ENCODE assay signal across 18 cellular contexts in genomic region chr16:77600555-77600954, GRCh38.
"Had no signal": no experiment of that assay in that cellular context is flagged by ENCODE, and none has a peak within 500 bp of the region (broad histone marks: within the 10 kb centered on the region; RNA-seq: fewer than 3 reads in every experiment).

No MANE protein-coding gene starts in this region.

- H3K9me3 ChIP-seq: neutrophil, ovary, pancreas, prostate gland, psoas muscle, right lobe of liver had no signal

- H3K36me3 ChIP-seq: neural progenitor cell, neutrophil, ovary, pancreas, prostate gland, right atrium auricular region, right lobe of liver, sigmoid colon, spleen had no signal

- H3K4me1 ChIP-seq: neural progenitor cell, pancreas, parathyroid adenoma, prostate gland, psoas muscle, right atrium auricular region, right lobe of liver, sigmoid colon had no signal

- H3K27ac ChIP-seq: neural progenitor cell, neutrophil, ovary, pancreas, parathyroid adenoma, prostate gland, psoas muscle, right atrium auricular region, right lobe of liver, sigmoid colon, skin epidermis, spleen had no signal

- ATAC-seq: naive thymus-derived CD8-positive, alpha-beta T cell; natural killer cell; natural killer cell treated with Interleukin-12 subunit alpha and Interleukin-12 subunit beta and Interleukin-15 and Interleukin-18, amount 100 ng/mL, for 72 hours; psoas muscle; right cardiac atrium; sciatic nerve had no signal

- H3K4me3 ChIP-seq: neural progenitor cell, ovary, pancreas, prostate gland, psoas muscle, right atrium auricular region, right lobe of liver, sigmoid colon, skin epidermis, smooth muscle cell, spleen had no signal
